Comparison of ENCODE assay signal across 15 cellular contexts in the genomic region with DNA sequence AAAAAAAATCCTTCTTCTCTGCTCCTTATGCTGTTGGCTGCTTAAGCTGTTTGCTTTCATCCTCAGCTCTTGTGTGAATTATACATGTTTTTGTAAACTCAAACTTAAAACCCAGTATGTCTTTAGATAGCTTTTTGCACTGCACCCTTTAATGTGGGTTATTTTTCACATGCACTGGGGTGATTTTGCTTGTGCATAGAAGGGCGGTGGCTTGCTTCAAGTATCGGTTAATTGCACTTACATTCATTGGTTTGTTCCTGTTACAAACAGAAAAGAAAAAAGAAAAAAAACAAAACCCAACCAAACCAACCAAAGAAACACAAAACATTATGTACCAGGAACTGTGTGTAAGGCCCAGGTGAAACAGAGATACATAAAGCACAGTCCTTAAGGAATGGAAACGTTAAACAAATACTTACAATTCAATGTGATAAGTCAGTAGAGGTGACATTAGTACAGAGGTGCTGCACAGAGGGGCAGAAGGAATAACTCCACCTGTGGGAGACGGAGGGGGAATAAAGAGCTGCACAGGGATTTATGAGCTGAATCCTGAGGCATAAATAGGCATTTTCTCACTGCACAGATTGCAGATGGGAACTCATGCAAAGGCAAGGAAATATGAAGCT.
DNase-seq lines count a peak whose midpoint lies in the region; ATAC-seq, FAIRE-seq and TF ChIP-seq lines count a peak whose summit lies in the region.
"Had no signal": no experiment of that assay in that cellular context is flagged by ENCODE, and none has a peak within 500 bp of the region (broad histone marks: within the 10 kb centered on the region; RNA-seq: fewer than 3 reads in every experiment).

No MANE protein-coding gene starts in this region.

- peaks cover 0 to 7% (median 0%) of the 10 kb centered on the region in 8 donors for H3K9me3 Mint-ChIP-seq in CD4-positive, alpha-beta memory T cell
- peaks cover 10% of the 10 kb centered on the region for H3K9me3 Mint-ChIP-seq in T-helper 1 cell treated with Interleukin-12 subunit alpha and Interleukin-12 subunit beta and Interleukin-4 antibody, amounts not matched to agents 30 μg/mL and 1 μg/mL, for 36 hours

- peak overlapping the region in 6 of 8 donors; percentile 8 to 70 (median 30) for H3K4me3 Mint-ChIP-seq in CD4-positive, alpha-beta memory T cell
- H3K4me3 Mint-ChIP-seq in T-helper 1 cell treated with Interleukin-12 subunit alpha and Interleukin-12 subunit beta and Interleukin-4 antibody, amounts not matched to agents 30 μg/mL and 1 μg/mL, for 36 hours: peak overlapping the region; percentile 18

- no peak for FAIRE-seq in HepG2 (lab: Jason Lieb, UNC)

- no peak for ATAC-seq in HepG2
- ATAC-seq: Panc1 had no signal

- peaks cover 11% of the 10 kb centered on the region for H3K4me1 ChIP-seq in CD4-positive, alpha-beta memory T cell (ENCODE audit: insufficient read depth, low read length)
- no peaks in the 10 kb centered on the region for H3K4me1 ChIP-seq in HepG2 (ENCODE audit: insufficient read depth, low read length)
- H3K4me1 ChIP-seq: SJSA1 had no signal

- in situ Hi-C loops in HepG2 (cut with HindIII; ENCODE audit: extremely low pct_ligation_motif_present, low pct_unique_long_range_greater_than_20kb): no loop called here

- CTCF ChIA-PET in CD4-positive, alpha-beta memory T cell (lab: Charles Lee; ENCODE audit: partially characterized antibody): interaction anchor here (0.7 to 6.8 kb wide), 23 partner anchors 8 to 759 kb away, joined by 3 to 116 read pairs (median 4); no protein-coding TSS in a partner anchor
- CTCF ChIA-PET in HepG2 (lab: Yijun Ruan, JAX; ENCODE audit: low intra/inter-chr PET ratio, low total read pairs) (interaction anchor here (1.2 to 1.3 kb wide), 2 partner anchors 609 to 743 kb away, joined by 5 read pairs; no protein-coding TSS in a partner anchor), GM10248 (lab: Yijun Ruan, JAX) (interaction anchor here (0.7 to 4.7 kb wide), 26 partner anchors 8 to 744 kb away, joined by 3 to 39 read pairs (median 4); no protein-coding TSS in a partner anchor)

- no TSS peak for BruUV-seq in HepG2 (replicated peaks; lab: Mats Ljungman, UMichigan)

- H3K9me3 ChIP-seq in CD4-positive, alpha-beta memory T cell (ENCODE audit: control insufficient read depth in 1 of 2, low read length in 2 of 2): no peaks in the 10 kb centered on the region
- no peaks in the 10 kb centered on the region for H3K9me3 ChIP-seq in KOPT-K1 (ENCODE audit: insufficient read depth, low read length, poor library complexity, severe bottlenecking)
- no peaks in the 10 kb centered on the region for H3K9me3 ChIP-seq in HepG2 (ENCODE audit: low read length)
- H3K9me3 ChIP-seq: HAP-1 had no signal

- no peaks in the 10 kb centered on the region for H3K79me2 ChIP-seq in HepG2 (ENCODE audit: insufficient read depth, low read length)

- no peaks in the 10 kb centered on the region for H3K27me3 ChIP-seq in CD4-positive, alpha-beta memory T cell (ENCODE audit: insufficient read depth, low read length)
- H3K27me3 ChIP-seq in HepG2 (ENCODE audit: control insufficient read depth in 1 of 2, insufficient read depth in 2 of 2, low read length in 2 of 2): no peaks in the 10 kb centered on the region
- H3K27me3 ChIP-seq: BLaER1 treated with 17β-estradiol and CSF1 and Interleukin-3, amounts not matched to agents 10 nM and 100 nM; SJSA1 had no signal

- 23% methylated on average over 4 of the region's 4 CpGs for WGBS in HepG2 (ENCODE audit: low lambda C conversion rate)

- TF ChIP-seq EP300 in HepG2 (IDR thresholded peaks at IDR 0.05; ENCODE audit: low read depth in 2 of 2, low read length in 2 of 2) (no peak), HepG2 (CRISPR knock-in tag; IDR thresholded peaks at IDR 0.05; ENCODE audit: borderline replicate concordance) (no peak)

- H2AFZ ChIP-seq in HepG2 (ENCODE audit: low read length): no peak overlapping the region
- H2AFZ ChIP-seq: GM23248 had no signal

- H3K4me2 ChIP-seq in HepG2 (ENCODE audit: low read depth, low read length): no peak overlapping the region

- H3K9ac ChIP-seq in HepG2 (ENCODE audit: insufficient read depth, low read depth, low read length): no peak overlapping the region
- H3K9ac ChIP-seq: BLaER1 treated with 17β-estradiol and CSF1 and Interleukin-3, amounts not matched to agents 10 nM and 100 nM; GM23248 had no signal

- H3K4me1 Mint-ChIP-seq in CD4-positive, alpha-beta memory T cell: peaks cover 4 to 13% (median 7%) of the 10 kb centered on the region in 4 donors
- H3K4me1 Mint-ChIP-seq in T-helper 1 cell treated with Interleukin-12 subunit alpha and Interleukin-12 subunit beta and Interleukin-4 antibody, amounts not matched to agents 30 μg/mL and 1 μg/mL, for 36 hours (ENCODE audit: low read depth): peaks cover 17% of the 10 kb centered on the region

- H3K36me3 Mint-ChIP-seq in CD4-positive, alpha-beta memory T cell: peaks cover 0 to 1% of the 10 kb centered on the region in 2 donors
- peaks cover 5% of the 10 kb centered on the region for H3K36me3 Mint-ChIP-seq in T-helper 1 cell treated with Interleukin-12 subunit alpha and Interleukin-12 subunit beta and Interleukin-4 antibody, amounts not matched to agents 30 μg/mL and 1 μg/mL, for 36 hours (ENCODE audit: low read depth)

- H3K27ac ChIP-seq in CD4-positive, alpha-beta memory T cell (ENCODE audit: low read depth, low read length): no peak overlapping the region
- H3K27ac ChIP-seq in KOPT-K1 (ENCODE audit: low read depth, low read length, poor library complexity, severe bottlenecking) (peak overlapping the region; percentile 7), HepG2 (ENCODE audit: extremely low read length, insufficient read depth, low read length) (no peak overlapping the region)
- H3K27ac ChIP-seq: BLaER1 treated with 17β-estradiol and CSF1 and Interleukin-3, amounts not matched to agents 10 nM and 100 nM; GM23248; SJSA1 had no signal

- POLR2A ChIA-PET in CD4-positive, alpha-beta memory T cell (lab: Charles Lee; ENCODE audit: partially characterized antibody): interaction anchor here (0.8 to 1.1 kb wide), 2 partner anchors 387 to 743 kb away, joined by 3 read pairs; partner anchors contain the start of gene PELI2
- POLR2A ChIA-PET in HepG2 (lab: Yijun Ruan, JAX) (no interaction called here), GM10248 (lab: Yijun Ruan, JAX) (no interaction called here)

- H3K27me3 Mint-ChIP-seq in CD4-positive, alpha-beta memory T cell: no peaks in the 10 kb centered on the region
- H3K27me3 Mint-ChIP-seq in T-helper 1 cell treated with Interleukin-12 subunit alpha and Interleukin-12 subunit beta and Interleukin-4 antibody, amounts not matched to agents 30 μg/mL and 1 μg/mL, for 36 hours (ENCODE audit: low read depth): peaks cover 10% of the 10 kb centered on the region

- intact Hi-C loops in CD4-positive, alpha-beta memory T cell (cut with micrococcal nuclease): no loop called here
- intact Hi-C loops in HepG2 (cut with micrococcal nuclease; ENCODE audit: unreplicated experiment): loop anchor here (10.0 kb wide), 2 partner anchors 613 to 743 kb away; no protein-coding TSS in a partner anchor

- DNase-seq in NCI-H2107 treated with DMSO at 0.1 percent for 48 hours (lab: John Stamatoyannopoulos, UW; ENCODE audit: unreplicated experiment) (peak; percentile 61), NCI-H2107 (lab: John Stamatoyannopoulos, UW) (no peak), HepG2 (ENCODE audit: low spot score) (no peak), OCI-M1 (lab: John Stamatoyannopoulos, UW) (no peak), GM10248 (ENCODE audit: extremely low spot score) (no peak)
- DNase-seq in CD4-positive, alpha-beta memory T cell: peak in 3 of 5 donors; percentile 8 to 24 (median 9)
- DNase-seq: MM.1S, NCI-H446 treated with DMSO at 0.1 percent for 48 hours had no signal

- no peak for TF ChIP-seq RAD21 in HepG2 (CRISPR knock-in tag; IDR thresholded peaks at IDR 0.05)

- H3K36me3 ChIP-seq in CD4-positive, alpha-beta memory T cell (ENCODE audit: insufficient read depth, low read length): no peaks in the 10 kb centered on the region
- H3K36me3 ChIP-seq in KOPT-K1 (ENCODE audit: insufficient read depth, low read length) (no peaks in the 10 kb centered on the region), HepG2 (replicated peaks in 1 of 2; ENCODE audit: control insufficient read depth in 1 of 2, insufficient read depth in 2 of 2, low read length in 2 of 2) (no peaks in the 10 kb centered on the region)
- H3K36me3 ChIP-seq: BLaER1 treated with 17β-estradiol and CSF1 and Interleukin-3, amounts not matched to agents 10 nM and 100 nM; HAP-1; SJSA1 had no signal

- TF ChIP-seq POLR2A in HepG2 (IDR thresholded peaks at IDR 0.05; ENCODE audit: insufficient read depth in 1 of 2, low read depth in 2 of 2, low read length in 2 of 2): no peak

- no peak overlapping the region for H3K4me3 ChIP-seq in CD4-positive, alpha-beta memory T cell (ENCODE audit: low read length in 2 of 2)
- H3K4me3 ChIP-seq in HepG2 (replicated peaks in 1 of 3; ENCODE audit: insufficient read depth in 1 of 3, low read depth in 2 of 3, low read length in 3 of 3): no peak overlapping the region
- H3K4me3 ChIP-seq: BLaER1 treated with 17β-estradiol and CSF1 and Interleukin-3, amounts not matched to agents 10 nM and 100 nM; GM23248; HAP-1; SJSA1 had no signal

- TF ChIP-seq CTCF in HepG2 (CRISPR knock-in tag; IDR thresholded peaks at IDR 0.05) (no peak), GM10248 (IDR thresholded peaks at IDR 0.05; ENCODE audit: control extremely low read depth, extremely low read depth, low read depth, missing control alignments) (no peak)

- no peaks in the 10 kb centered on the region for H4K20me1 ChIP-seq in HepG2 (ENCODE audit: insufficient read depth, low read length)
- H4K20me1 ChIP-seq: BLaER1 treated with 17β-estradiol and CSF1 and Interleukin-3, amounts not matched to agents 10 nM and 100 nM had no signal

- H3K27ac Mint-ChIP-seq in CD4-positive, alpha-beta memory T cell: peak overlapping the region in 4 of 7 donors; percentile 3 to 79 (median 48)
- peak overlapping the region; percentile 28 for H3K27ac Mint-ChIP-seq in T-helper 1 cell treated with Interleukin-12 subunit alpha and Interleukin-12 subunit beta and Interleukin-4 antibody, amounts not matched to agents 30 μg/mL and 1 μg/mL, for 36 hours

TF ChIP-seq in HepG2, 621 proteins besides CTCF, POLR2A, EP300 and RAD21 (continues in another document):
- TF ChIP-seq SMAD1 (CRISPR knock-in tag; IDR thresholded peaks at IDR 0.05; ENCODE audit: borderline replicate concordance, low read depth) (no peak), ZFP1 (CRISPR knock-in tag; IDR thresholded peaks at IDR 0.05) (no peak), ZBTB3 (CRISPR knock-in tag; IDR thresholded peaks at IDR 0.05; ENCODE audit: borderline replicate concordance, low read depth) (no peak), ZNF737 (CRISPR knock-in tag; IDR thresholded peaks at IDR 0.05; ENCODE audit: borderline replicate concordance) (no peak)
- TF ChIP-seq, protein P1, sequence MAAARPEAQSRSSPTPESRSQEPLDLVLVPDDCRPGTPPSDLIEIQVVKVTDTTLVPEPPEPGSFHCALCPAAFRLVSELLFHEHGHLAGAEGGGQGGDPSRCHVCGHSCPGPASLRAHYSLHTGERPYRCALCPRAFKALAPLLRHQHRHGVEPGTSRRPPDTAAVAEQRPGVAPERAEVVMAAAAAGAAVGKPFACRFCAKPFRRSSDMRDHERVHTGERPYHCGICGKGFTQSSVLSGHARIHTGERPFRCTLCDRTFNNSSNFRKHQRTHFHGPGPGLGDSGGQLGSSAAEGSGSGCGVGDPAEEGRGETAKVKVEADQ (CRISPR knock-in tag; IDR thresholded peaks at IDR 0.05; ENCODE audit: borderline replicate concordance): no peak

Comparison
In these comparisons a context has a peak if more than half of its experiments do, and no peak if none do; other contexts are left out.
1. DNase-seq: peak in NCI-H2107 treated with DMSO at 0.1 percent for 48 hours (single experiment) and CD4-positive, alpha-beta memory T cell (3 of 5); none in NCI-H2107 (single experiment), HepG2 (single experiment), OCI-M1 (single experiment) and GM10248 (single experiment).